ENCODE assay signal across 17 cellular contexts in genomic region chr14:23864856-23865255, GRCh38.
DNase-seq lines count a peak whose midpoint lies in the region; ATAC-seq lines count a peak whose summit lies in the region.
"Had no signal": no experiment of that assay in that cellular context is flagged by ENCODE, and none has a peak within 500 bp of the region (broad histone marks: within the 10 kb centered on the region; RNA-seq: fewer than 3 reads in every experiment).

No MANE protein-coding gene starts in this region.

- in situ Hi-C loops in SK-MEL-5 (cut with HindIII; ENCODE audit: low pct_unique_long_range_greater_than_20kb, low sequenced_read_pairs) = no loop called here

- ATAC-seq in HG02759 (IDR thresholded peaks at IDR 0.05; ENCODE audit: unreplicated experiment) (no peak), HG03108 (IDR thresholded peaks at IDR 0.05; ENCODE audit: unreplicated experiment) (no peak)
- ATAC-seq: HCT116, K562 had no signal

- DNase-seq in NCI-H82 (lab: John Stamatoyannopoulos, UW) = peak; percentile 57
- no peak for DNase-seq in NCI-H82 treated with DMSO at 0.1 percent for 48 hours (lab: John Stamatoyannopoulos, UW; ENCODE audit: unreplicated experiment)
- peak; percentile 95 for DNase-seq in NCI-H2171 treated with DMSO at 0.1 percent for 48 hours (lab: John Stamatoyannopoulos, UW)
- DNase-seq in SK-MEL-5 (ENCODE audit: low read depth, low spot score) = peak; percentile 60
- peak; percentile 23 for DNase-seq in retina
- DNase-seq in NAMALWA (ENCODE audit: low spot score) = no peak
- DNase-seq: 8988T, GM23248, NCI-H1417, NCI-H187 treated with DMSO at 0.1 percent for 48 hours, NCI-H345, NCI-H526 treated with DMSO at 0.1 percent for 48 hours, SK-N-SH had no signal

Comparison
In these comparisons a context has a peak if more than half of its experiments do, and no peak if none do; other contexts are left out.
1. DNase-seq: peak in NCI-H82 (single experiment), NCI-H2171 treated with DMSO at 0.1 percent for 48 hours (single experiment), SK-MEL-5 (single experiment) and retina (single experiment); none in NCI-H82 treated with DMSO at 0.1 percent for 48 hours (single experiment) and NAMALWA (single experiment).